32 cellular contexts compared by ENCODE assay signal in the genomic region with DNA sequence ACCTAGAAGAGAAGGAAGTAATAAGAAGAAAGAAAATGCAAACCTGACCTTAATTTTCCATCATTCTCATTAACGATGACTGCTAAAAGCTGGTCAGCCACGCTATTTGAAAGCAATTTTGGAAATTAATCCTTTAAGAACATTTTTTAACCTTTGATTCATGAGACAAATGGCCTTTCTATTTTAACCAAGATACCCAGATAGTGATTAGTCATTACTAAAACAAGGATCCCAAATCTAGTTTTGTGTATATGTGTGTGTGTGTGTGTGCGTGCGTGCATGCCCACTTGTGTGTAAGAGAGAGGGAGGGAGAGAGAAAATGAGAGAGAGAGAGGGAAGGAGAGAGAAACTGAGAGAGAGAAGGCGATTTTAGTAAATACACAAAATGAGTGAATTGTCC.
"Had no signal": no experiment of that assay in that cellular context is flagged by ENCODE, and none has a peak within 500 bp of the region (broad histone marks: within the 10 kb centered on the region; RNA-seq: fewer than 3 reads in every experiment).

No MANE protein-coding gene starts in this region.

- H3K9me3 ChIP-seq: adrenal gland, breast epithelium, colonic mucosa, esophagus squamous epithelium, gastroesophageal sphincter had no signal

- H3K4me1 Mint-ChIP-seq: activated CD4-positive, alpha-beta T cell treated with anti-CD3 and anti-CD28 coated beads for 36 hours; activated CD4-positive, alpha-beta T cell treated with anti-CD3 and anti-CD28 coated beads, Interleukin-2, amount 10 ng/mL, durations not matched to agents 24 days and 14 days; activated CD8-positive, alpha-beta memory T cell treated with anti-CD3 and anti-CD28 coated beads, Interleukin-2, amount 10 ng/mL, durations not matched to agents 7 days and 5 days; activated naive CD4-positive, alpha-beta T cell treated with anti-CD3 and anti-CD28 coated beads, Interleukin-2, amount 50 U/mL, for 24 hours; activated naive CD8-positive, alpha-beta T cell treated with anti-CD3 and anti-CD28 coated beads for 36 hours; activated naive CD8-positive, alpha-beta T cell treated with anti-CD3 and anti-CD28 coated beads, Interleukin-2, amount 50 U/mL, for 24 hours had no signal

- H3K9me3 Mint-ChIP-seq: activated CD4-positive, alpha-beta T cell treated with anti-CD3 and anti-CD28 coated beads, Interleukin-2, amount 10 ng/mL, durations not matched to agents 24 days and 14 days; activated naive CD4-positive, alpha-beta T cell treated with anti-CD3 and anti-CD28 coated beads for 36 hours; activated naive CD4-positive, alpha-beta T cell treated with anti-CD3 and anti-CD28 coated beads, Interleukin-2, amount 50 U/mL, for 24 hours; activated naive CD8-positive, alpha-beta T cell treated with anti-CD3 and anti-CD28 coated beads for 36 hours; activated naive CD8-positive, alpha-beta T cell treated with anti-CD3 and anti-CD28 coated beads, Interleukin-2, amount 50 U/mL, for 24 hours; activated T-helper 1 cell treated with anti-CD3 and anti-CD28 coated beads, Interleukin-12 subunit alpha, Interleukin-12 subunit beta, Interleukin-2, Interleukin-4 antibody, amounts not matched to agents 30 ng/mL and 10 ng/mL and 1 ng/mL, durations not matched to agents 14 hours and 24 hours and 36 hours; activated T-helper 2 cell treated with anti-CD3 and anti-CD28 coated beads, Interferon-gamma antibody, Interleukin-2, Interleukin-4, amounts not matched to agents 10 μg/mL and 5 μg/mL and 100 μg/mL, durations not matched to agents 14 hours and 24 hours and 36 hours had no signal

- H3K36me3 Mint-ChIP-seq: activated CD4-positive, alpha-beta memory T cell treated with anti-CD3 and anti-CD28 coated beads for 36 hours; activated CD8-positive, alpha-beta memory T cell treated with anti-CD3 and anti-CD28 coated beads, Interleukin-2, amount 10 ng/mL, durations not matched to agents 7 days and 5 days; activated naive CD4-positive, alpha-beta T cell treated with anti-CD3 and anti-CD28 coated beads, Interleukin-2, amount 50 U/mL, for 24 hours; activated naive CD8-positive, alpha-beta T cell treated with anti-CD3 and anti-CD28 coated beads for 36 hours; brain had no signal

- H3K4me3 Mint-ChIP-seq: activated CD4-positive, alpha-beta memory T cell treated with anti-CD3 and anti-CD28 coated beads for 36 hours; activated CD4-positive, alpha-beta T cell treated with anti-CD3 and anti-CD28 coated beads for 36 hours; activated CD4-positive, alpha-beta T cell treated with anti-CD3 and anti-CD28 coated beads, Interleukin-2, amount 10 ng/mL, durations not matched to agents 24 days and 14 days; activated CD8-positive, alpha-beta memory T cell treated with anti-CD3 and anti-CD28 coated beads, Interleukin-2, amount 10 ng/mL, durations not matched to agents 7 days and 5 days; activated CD8-positive, alpha-beta T cell treated with anti-CD3 and anti-CD28 coated beads, Interleukin-2, amount 10 ng/mL, durations not matched to agents 7 days and 5 days; activated naive CD4-positive, alpha-beta T cell treated with anti-CD3 and anti-CD28 coated beads for 36 hours; activated naive CD4-positive, alpha-beta T cell treated with anti-CD3 and anti-CD28 coated beads, Interleukin-2, amount 50 U/mL, for 24 hours; activated naive CD8-positive, alpha-beta T cell treated with anti-CD3 and anti-CD28 coated beads for 36 hours; activated naive CD8-positive, alpha-beta T cell treated with anti-CD3 and anti-CD28 coated beads, Interleukin-2, amount 50 U/mL, for 24 hours; activated T-helper 1 cell treated with anti-CD3 and anti-CD28 coated beads, Interleukin-12 subunit alpha, Interleukin-12 subunit beta, Interleukin-2, Interleukin-4 antibody, amounts not matched to agents 30 ng/mL and 10 ng/mL and 1 ng/mL, durations not matched to agents 14 hours and 24 hours and 36 hours; brain had no signal

- ATAC-seq: activated CD4-positive, alpha-beta T cell treated with anti-CD3 and anti-CD28 coated beads for 36 hours; activated CD8-positive, alpha-beta memory T cell treated with anti-CD3 and anti-CD28 coated beads, Interleukin-2, amount 10 ng/mL, durations not matched to agents 7 days and 5 days; activated CD8-positive, alpha-beta T cell treated with anti-CD3 and anti-CD28 coated beads, Interleukin-2, amount 10 ng/mL, durations not matched to agents 7 days and 5 days; activated naive CD8-positive, alpha-beta T cell treated with anti-CD3 and anti-CD28 coated beads, Interleukin-2, amount 50 U/mL, for 24 hours; gastroesophageal sphincter had no signal

- H3K27me3 ChIP-seq: adrenal gland, breast epithelium, cardiac muscle cell, colonic mucosa, esophagus squamous epithelium, gastroesophageal sphincter had no signal

- H3K4me3 ChIP-seq: adrenal gland, breast epithelium, cardiac muscle cell, colonic mucosa, esophagus squamous epithelium, gastroesophageal sphincter had no signal

- DNase-seq: activated CD4-positive, alpha-beta memory T cell treated with anti-CD3 and anti-CD28 coated beads for 36 hours; activated CD4-positive, alpha-beta T cell treated with anti-CD3 and anti-CD28 coated beads for 36 hours; activated CD4-positive, alpha-beta T cell treated with anti-CD3 and anti-CD28 coated beads, Interleukin-2, amount 10 ng/mL, durations not matched to agents 24 days and 14 days; activated CD4-positive, CD25-positive, alpha-beta regulatory T cell; activated CD4-positive, CD25-positive, alpha-beta regulatory T cell treated with anti-CD3 and anti-CD28 coated beads, Interleukin-2, amount 50 U/mL, for 72 hours; activated CD8-positive, alpha-beta memory T cell treated with anti-CD3 and anti-CD28 coated beads, Interleukin-2, amount 10 ng/mL, durations not matched to agents 7 days and 5 days; activated CD8-positive, alpha-beta memory T cell treated with anti-CD3 and anti-CD28 coated beads, Interleukin-2, amount 50 U/mL, for 4 hours; activated CD8-positive, alpha-beta T cell treated with anti-CD3 and anti-CD28 coated beads, Interleukin-2, amount 10 ng/mL, durations not matched to agents 7 days and 5 days; activated effector memory CD4-positive, alpha-beta T cell treated with anti-CD3 and anti-CD28 coated beads, Interleukin-2, amount 50 U/mL, for 16 hours; activated naive CD4-positive, alpha-beta T cell treated with anti-CD3 and anti-CD28 coated beads for 36 hours; activated naive CD8-positive, alpha-beta T cell treated with anti-CD3 and anti-CD28 coated beads for 36 hours; activated naive CD8-positive, alpha-beta T cell treated with anti-CD3 and anti-CD28 coated beads, Interleukin-2, amount 50 U/mL, for 24 hours; activated T-cell treated with anti-CD3 and anti-CD28 coated beads, Interleukin-2, amount 50 U/mL, for 1 hour; activated T-cell treated with anti-CD3 and anti-CD28 coated beads, Interleukin-2, amount 50 U/mL, for 48 hours; adrenal gland; amygdala; aorta; central memory CD4-positive, alpha-beta T cell; cerebellar nuclear complex; colonic mucosa; effector CD8-positive, alpha-beta T cell; esophagus squamous epithelium; foreskin melanocyte; T-helper 2 cell had no signal

- H3K27me3 Mint-ChIP-seq: activated CD4-positive, alpha-beta memory T cell treated with anti-CD3 and anti-CD28 coated beads for 36 hours; activated CD4-positive, alpha-beta T cell treated with anti-CD3 and anti-CD28 coated beads for 36 hours; activated CD4-positive, alpha-beta T cell treated with anti-CD3 and anti-CD28 coated beads, Interleukin-2, amount 10 ng/mL, durations not matched to agents 24 days and 14 days; activated CD8-positive, alpha-beta memory T cell treated with anti-CD3 and anti-CD28 coated beads, Interleukin-2, amount 10 ng/mL, durations not matched to agents 7 days and 5 days; activated naive CD4-positive, alpha-beta T cell treated with anti-CD3 and anti-CD28 coated beads, Interleukin-2, amount 50 U/mL, for 24 hours; activated naive CD8-positive, alpha-beta T cell treated with anti-CD3 and anti-CD28 coated beads for 36 hours; activated naive CD8-positive, alpha-beta T cell treated with anti-CD3 and anti-CD28 coated beads, Interleukin-2, amount 50 U/mL, for 24 hours had no signal

- H3K36me3 ChIP-seq: adrenal gland, breast epithelium, cardiac muscle cell, colonic mucosa, esophagus squamous epithelium, gastroesophageal sphincter had no signal

- H3K27ac Mint-ChIP-seq: activated CD4-positive, alpha-beta memory T cell treated with anti-CD3 and anti-CD28 coated beads for 36 hours; activated CD4-positive, alpha-beta T cell treated with anti-CD3 and anti-CD28 coated beads for 36 hours; activated CD4-positive, alpha-beta T cell treated with anti-CD3 and anti-CD28 coated beads, Interleukin-2, amount 10 ng/mL, durations not matched to agents 24 days and 14 days; activated CD8-positive, alpha-beta memory T cell treated with anti-CD3 and anti-CD28 coated beads, Interleukin-2, amount 10 ng/mL, durations not matched to agents 7 days and 5 days; activated CD8-positive, alpha-beta T cell treated with anti-CD3 and anti-CD28 coated beads, Interleukin-2, amount 10 ng/mL, durations not matched to agents 7 days and 5 days; activated naive CD4-positive, alpha-beta T cell treated with anti-CD3 and anti-CD28 coated beads for 36 hours; activated naive CD4-positive, alpha-beta T cell treated with anti-CD3 and anti-CD28 coated beads, Interleukin-2, amount 50 U/mL, for 24 hours; activated naive CD8-positive, alpha-beta T cell treated with anti-CD3 and anti-CD28 coated beads for 36 hours; activated naive CD8-positive, alpha-beta T cell treated with anti-CD3 and anti-CD28 coated beads, Interleukin-2, amount 50 U/mL, for 24 hours; activated T-helper 1 cell treated with anti-CD3 and anti-CD28 coated beads, Interleukin-12 subunit alpha, Interleukin-12 subunit beta, Interleukin-2, Interleukin-4 antibody, amounts not matched to agents 30 ng/mL and 10 ng/mL and 1 ng/mL, durations not matched to agents 14 hours and 24 hours and 36 hours; activated T-helper 2 cell treated with anti-CD3 and anti-CD28 coated beads, Interferon-gamma antibody, Interleukin-2, Interleukin-4, amounts not matched to agents 10 μg/mL and 5 μg/mL and 100 μg/mL, durations not matched to agents 14 hours and 24 hours and 36 hours; brain had no signal

- H3K4me1 ChIP-seq: adrenal gland, breast epithelium, colonic mucosa, esophagus squamous epithelium had no signal

- H3K27ac ChIP-seq: adrenal gland, breast epithelium, cardiac muscle cell, colonic mucosa, epithelial cell of prostate, esophagus squamous epithelium, gastroesophageal sphincter had no signal
